In genomic region chr4:99356992-99357391, GRCh38 we compare ENCODE assay signal across 20 cellular contexts. TPM values are rescaled to one million over a fixed set of nuclear protein-coding genes. Genes with fewer than 3 reads are reported as not detected.
DNase-seq lines count a peak whose midpoint lies in the region; ATAC-seq and TF ChIP-seq lines count a peak whose summit lies in the region.
"Had no signal": no experiment of that assay in that cellular context is flagged by ENCODE, and none has a peak within 500 bp of the region (broad histone marks: within the 10 kb centered on the region; RNA-seq: fewer than 3 reads in every experiment).

No MANE protein-coding gene starts in this region.

- intact Hi-C loops in CD14-positive monocyte (cut with micrococcal nuclease), result no loop called here

- H3K27me3 Mint-ChIP-seq in CD14-positive monocyte (ENCODE audit: low read depth in 3 of 3), result peaks cover 0 to 3% (median 0%) of the 10 kb centered on the region in 3 donors
- H3K27me3 Mint-ChIP-seq: activated naive CD4-positive, alpha-beta T cell treated with anti-CD3 and anti-CD28 coated beads, Interleukin-2, amount 10 ng/mL, durations not matched to agents 7 days and 5 days had no signal

- TF ChIP-seq POLR2A in erythroblast (IDR thresholded peaks at IDR 0.05; ENCODE audit: low read length), result no peak

- no peak overlapping the region for H3K27ac Mint-ChIP-seq in CD14-positive monocyte
- H3K27ac Mint-ChIP-seq: activated naive CD4-positive, alpha-beta T cell treated with anti-CD3 and anti-CD28 coated beads, Interleukin-2, amount 10 ng/mL, durations not matched to agents 7 days and 5 days; stimulated activated effector memory CD8-positive, alpha-beta T cell treated with anti-CD3 and anti-CD28 coated beads, Interleukin-12 subunit alpha, Interleukin-12 subunit beta, amount 100 ng/mL, for 72 hours had no signal

- peaks cover 13 to 29% (median 20%) of the 10 kb centered on the region in 7 donors for H3K9me3 Mint-ChIP-seq in CD14-positive monocyte

- H3K4me1 Mint-ChIP-seq in CD14-positive monocyte, result no peaks in the 10 kb centered on the region
- H3K4me1 Mint-ChIP-seq: stimulated activated effector memory CD8-positive, alpha-beta T cell treated with anti-CD3 and anti-CD28 coated beads, Interleukin-12 subunit alpha, Interleukin-12 subunit beta, amount 100 ng/mL, for 72 hours had no signal

- TF ChIP-seq CTCF in CD14-positive monocyte (IDR thresholded peaks at IDR 0.05), result no peak

- peak; percentile 81 for ATAC-seq in GM18511 (IDR thresholded peaks at IDR 0.05; ENCODE audit: unreplicated experiment)
- peak; percentile 94 for ATAC-seq in GM19452 (IDR thresholded peaks at IDR 0.05; ENCODE audit: unreplicated experiment)
- peak; percentile 90 for ATAC-seq in HG02763 (IDR thresholded peaks at IDR 0.05; ENCODE audit: unreplicated experiment)
- ATAC-seq in HG03432 (IDR thresholded peaks at IDR 0.05; ENCODE audit: unreplicated experiment), result peak; percentile 82
- ATAC-seq: body of pancreas; stimulated activated effector memory CD8-positive, alpha-beta T cell treated with anti-CD3 and anti-CD28 coated beads, Interleukin-12 subunit alpha, Interleukin-12 subunit beta, amount 100 ng/mL, for 72 hours; upper lobe of right lung had no signal

- no peaks in the 10 kb centered on the region for H3K36me3 Mint-ChIP-seq in CD14-positive monocyte
- H3K36me3 Mint-ChIP-seq: activated naive CD4-positive, alpha-beta T cell treated with anti-CD3 and anti-CD28 coated beads, Interleukin-2, amount 10 ng/mL, durations not matched to agents 7 days and 5 days; stimulated activated effector memory CD8-positive, alpha-beta T cell treated with anti-CD3 and anti-CD28 coated beads, Interleukin-12 subunit alpha, Interleukin-12 subunit beta, amount 100 ng/mL, for 72 hours had no signal

- H3K4me3 Mint-ChIP-seq in CD14-positive monocyte, result no peak overlapping the region
- H3K4me3 Mint-ChIP-seq: activated naive CD4-positive, alpha-beta T cell treated with anti-CD3 and anti-CD28 coated beads, Interleukin-2, amount 10 ng/mL, durations not matched to agents 7 days and 5 days; stimulated activated effector memory CD8-positive, alpha-beta T cell treated with anti-CD3 and anti-CD28 coated beads, Interleukin-12 subunit alpha, Interleukin-12 subunit beta, amount 100 ng/mL, for 72 hours had no signal

- DNase-seq in CD14-positive monocyte (ENCODE audit: low spot score), result no peak
- DNase-seq in dedifferentiated amniotic fluid mesenchymal stem cell (ENCODE audit: extremely low spot score), result no peak
- no peak for DNase-seq in erythroblast (lab: John Stamatoyannopoulos, UW)
- no peak for DNase-seq in 8988T
- DNase-seq: activated naive CD4-positive, alpha-beta T cell treated with anti-CD3 and anti-CD28 coated beads, Interleukin-2, amount 10 ng/mL, durations not matched to agents 7 days and 5 days; body of pancreas; COR-L47; esophagus squamous epithelium; H7; NCI-H2107; NCI-H82; occipital lobe; SW 1271; upper lobe of right lung; WERI-Rb-1 had no signal

RNA-seq across cellular contexts. Expression of gene ADH1C, which starts 4.4 kb away (rescaled TPM):
- polyA plus RNA-seq in CD14-positive monocyte, result not detected

RNA-seq across cellular contexts. Expression of gene ADH1B, which starts 35.8 kb away (rescaled TPM):
- polyA plus RNA-seq in CD14-positive monocyte, result not detected
